In the genomic region with DNA sequence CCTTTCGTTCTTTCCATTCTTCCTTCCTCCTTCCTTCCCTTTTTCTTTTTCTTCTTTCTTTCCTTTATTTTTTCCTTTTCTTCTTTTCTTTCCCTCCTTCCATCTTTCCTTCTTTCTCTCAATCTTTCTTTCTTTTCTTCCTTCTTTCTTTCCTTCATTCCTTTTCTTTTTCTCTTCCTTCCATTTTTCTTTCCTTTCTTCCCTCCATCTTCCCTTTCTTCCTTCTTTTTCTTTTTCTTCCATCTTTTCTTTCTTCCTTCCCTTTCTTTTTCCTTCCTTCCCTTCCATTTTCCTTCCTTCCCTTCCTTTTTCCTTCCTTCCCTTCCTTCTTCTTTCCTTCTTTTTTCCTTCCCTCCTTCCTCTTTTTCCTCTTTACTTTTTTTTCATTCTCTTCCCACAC, we compare ENCODE assay signal across 2 cellular contexts.
TF ChIP-seq lines count a peak whose summit lies in the region.

No MANE protein-coding gene starts in this region.

TF ChIP-seq in HEK293, 187 proteins besides CTCF, POLR2A, EP300 and RAD21 (continued from another document):
- no peak for TF ChIP-seq ZNF621 (tag by site-specific recombination; IDR thresholded peaks at IDR 0.05)
- TF ChIP-seq PRDM1 (tag by site-specific recombination; IDR thresholded peaks at IDR 0.05): peak; percentile 12; the same call in 1 of the 2 replicates
- TF ChIP-seq ZNF366 (tag by site-specific recombination; conservative IDR thresholded peaks at IDR 0.05): peak; percentile 80
- TF ChIP-seq ZBTB1 (tag by site-specific recombination; IDR thresholded peaks at IDR 0.05): no peak

TF ChIP-seq in K562, 482 proteins besides CTCF, POLR2A, EP300 and RAD21:
- TF ChIP-seq, protein P1, sequence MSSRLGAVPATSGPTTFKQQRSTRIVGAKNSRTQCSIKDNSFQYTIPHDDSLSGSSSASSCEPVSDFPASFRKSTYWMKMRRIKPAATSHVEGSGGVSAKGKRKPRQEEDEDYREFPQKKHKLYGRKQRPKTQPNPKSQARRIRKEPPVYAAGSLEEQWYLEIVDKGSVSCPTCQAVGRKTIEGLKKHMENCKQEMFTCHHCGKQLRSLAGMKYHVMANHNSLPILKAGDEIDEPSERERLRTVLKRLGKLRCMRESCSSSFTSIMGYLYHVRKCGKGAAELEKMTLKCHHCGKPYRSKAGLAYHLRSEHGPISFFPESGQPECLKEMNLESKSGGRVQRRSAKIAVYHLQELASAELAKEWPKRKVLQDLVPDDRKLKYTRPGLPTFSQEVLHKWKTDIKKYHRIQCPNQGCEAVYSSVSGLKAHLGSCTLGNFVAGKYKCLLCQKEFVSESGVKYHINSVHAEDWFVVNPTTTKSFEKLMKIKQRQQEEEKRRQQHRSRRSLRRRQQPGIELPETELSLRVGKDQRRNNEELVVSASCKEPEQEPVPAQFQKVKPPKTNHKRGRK (tag; IDR thresholded peaks at IDR 0.05): peak; percentile 81
- no peak for TF ChIP-seq ZBTB8A (IDR thresholded peaks at IDR 0.05; ENCODE audit: partially characterized antibody)
